In genomic region chr15:60901647-60902046, GRCh38 we compare ENCODE assay signal across 13 cellular contexts.
DNase-seq lines count a peak whose midpoint lies in the region; ATAC-seq, FAIRE-seq and TF ChIP-seq lines count a peak whose summit lies in the region.
"Had no signal": no experiment of that assay in that cellular context is flagged by ENCODE, and none has a peak within 500 bp of the region (broad histone marks: within the 10 kb centered on the region; RNA-seq: fewer than 3 reads in every experiment).

No MANE protein-coding gene starts in this region.

- H3K79me2 ChIP-seq in trophoblast cell (ENCODE audit: control insufficient read depth, insufficient read depth, low read length, poor library complexity), result no peaks in the 10 kb centered on the region

- H3K9me3 ChIP-seq in trophoblast cell (ENCODE audit: insufficient read depth, low read depth, low read length), result no peaks in the 10 kb centered on the region
- H3K9me3 ChIP-seq in suprapubic skin, result no peaks in the 10 kb centered on the region
- H3K9me3 ChIP-seq: upper lobe of left lung had no signal

- no peaks in the 10 kb centered on the region for H3K36me3 ChIP-seq in trophoblast cell (ENCODE audit: control insufficient read depth in 1 of 2, insufficient read depth in 2 of 2, low read length in 2 of 2)
- H3K36me3 ChIP-seq in suprapubic skin, result no peaks in the 10 kb centered on the region
- H3K36me3 ChIP-seq: upper lobe of left lung had no signal

- H3K4ac ChIP-seq in trophoblast cell (ENCODE audit: low read depth, low read length), result no peak overlapping the region

- H3K4me2 ChIP-seq in trophoblast cell (ENCODE audit: low read length), result no peak overlapping the region

- TF ChIP-seq POLR2A in GM12891 (IDR thresholded peaks at IDR 0.05; ENCODE audit: low read depth, low read length), result no peak
- TF ChIP-seq POLR2A in suprapubic skin (IDR thresholded peaks at IDR 0.05), result no peak

- H2AK5ac ChIP-seq in trophoblast cell (ENCODE audit: low read length), result no peak overlapping the region

- no peak overlapping the region for H3K27ac ChIP-seq in trophoblast cell (ENCODE audit: low read depth, low read length)
- H3K27ac ChIP-seq in suprapubic skin, result no peak overlapping the region
- H3K27ac ChIP-seq: upper lobe of left lung had no signal

- DNase-seq in GM12891 (ENCODE audit: insufficient read length, low spot score), result peak; percentile 9
- DNase-seq in trophoblast cell, result no peak
- DNase-seq in NCI-H1048 (lab: John Stamatoyannopoulos, UW), result no peak
- DNase-seq in RCC 7860 (ENCODE audit: low spot score), result no peak
- no peak for DNase-seq in suprapubic skin (ENCODE audit: low spot score in 2 of 2)
- DNase-seq: activated naive CD4-positive, alpha-beta T cell treated with anti-CD3 and anti-CD28 coated beads, Interleukin-2, amount 50 U/mL, for 16 hours; Calu3; GOT3; naive thymus-derived CD8-positive, alpha-beta T cell; upper lobe of left lung had no signal

- H2BK5ac ChIP-seq in trophoblast cell (ENCODE audit: low read depth, low read length, poor library complexity), result no peak overlapping the region

- H3K4me3 ChIP-seq in trophoblast cell (ENCODE audit: low read depth, low read length), result no peak overlapping the region
- no peak overlapping the region for H3K4me3 ChIP-seq in suprapubic skin
- H3K4me3 ChIP-seq: upper lobe of left lung had no signal

- H3K27me3 ChIP-seq in trophoblast cell (ENCODE audit: insufficient read depth, low read length) (no peaks in the 10 kb centered on the region), suprapubic skin (no peaks in the 10 kb centered on the region)
- H3K27me3 ChIP-seq: upper lobe of left lung had no signal

- no CpG with 5 or more reads among the region's 4 CpGs for WGBS in trophoblast cell (ENCODE audit: extremely low coverage, insufficient coverage, insufficient read length)
- 85% methylated on average over 4 of the region's 4 CpGs for WGBS in suprapubic skin

- H3K23ac ChIP-seq in trophoblast cell (ENCODE audit: low read length), result no peak overlapping the region

- no peak for TF ChIP-seq CTCF in suprapubic skin (IDR thresholded peaks at IDR 0.05)

- H4K8ac ChIP-seq in trophoblast cell (ENCODE audit: low read depth, low read length), result no peak overlapping the region

- peak; percentile 82 for FAIRE-seq in GM12891 (lab: Jason Lieb, UNC)
- no peak for FAIRE-seq in RCC 7860 (lab: Jason Lieb, UNC)

- H3K4me1 ChIP-seq in trophoblast cell (ENCODE audit: control insufficient read depth in 1 of 2, insufficient read depth in 2 of 2, low read length in 2 of 2) (no peaks in the 10 kb centered on the region), suprapubic skin (peaks cover 4% of the 10 kb centered on the region)

- no peaks in the 10 kb centered on the region for H3K79me1 ChIP-seq in trophoblast cell (ENCODE audit: low read length)

- no peak overlapping the region for H3K14ac ChIP-seq in trophoblast cell (ENCODE audit: low read length)

- H4K12ac ChIP-seq in trophoblast cell (ENCODE audit: low read depth, low read length), result no peak overlapping the region

- H2BK12ac ChIP-seq in trophoblast cell (ENCODE audit: low read length), result no peak overlapping the region

- TF ChIP-seq EP300 in suprapubic skin (IDR thresholded peaks at IDR 0.05), result no peak

- H2AFZ ChIP-seq in trophoblast cell (ENCODE audit: insufficient read depth, low read length, poor library complexity), result no peak overlapping the region

- peak; percentile 80 for ATAC-seq in GM19023 (IDR thresholded peaks at IDR 0.05; ENCODE audit: unreplicated experiment)
- peak; percentile 81 for ATAC-seq in HG02588 (IDR thresholded peaks at IDR 0.05; ENCODE audit: unreplicated experiment)
- peak; percentile 83 for ATAC-seq in HG03442 (IDR thresholded peaks at IDR 0.05; ENCODE audit: unreplicated experiment)
- ATAC-seq: naive thymus-derived CD8-positive, alpha-beta T cell had no signal

- H3K9ac ChIP-seq in trophoblast cell (ENCODE audit: low read length), result no peak overlapping the region

- no peak overlapping the region for H4K91ac ChIP-seq in trophoblast cell (ENCODE audit: low read depth, low read length)

- H3K18ac ChIP-seq in trophoblast cell (ENCODE audit: low read length), result no peak overlapping the region

- H2BK120ac ChIP-seq in trophoblast cell (ENCODE audit: insufficient read depth, low read length, poor library complexity), result no peak overlapping the region

TF ChIP-seq in GM12891, 5 proteins besides CTCF, POLR2A, EP300 and RAD21:
- TF ChIP-seq TAF1 (IDR thresholded peaks at IDR 0.05; ENCODE audit: low read depth, low read length), result no peak
- no peak for TF ChIP-seq POLR2AphosphoS5 (IDR thresholded peaks at IDR 0.05; ENCODE audit: low read depth, low read length)
- no peak for TF ChIP-seq SPI1 (IDR thresholded peaks at IDR 0.05; ENCODE audit: low read depth, low read length)
- TF ChIP-seq PAX5 (IDR thresholded peaks at IDR 0.05; ENCODE audit: insufficient read depth, low read length, severe bottlenecking), result no peak
- TF ChIP-seq POU2F2 (IDR thresholded peaks at IDR 0.05; ENCODE audit: low read depth, low read length), result no peak
